Comparison of ENCODE assay signal across 8 cellular contexts in genomic region chr1:173255214-173255813, GRCh38. TPM values are rescaled to one million over a fixed set of nuclear protein-coding genes. Genes with fewer than 3 reads are reported as not detected.
A peak's percentile ranks its signal among the peaks of the same experiment; 100 is the strongest.
DNase-seq lines count a peak whose midpoint lies in the region; ATAC-seq and TF ChIP-seq lines count a peak whose summit lies in the region.

No MANE protein-coding gene starts in this region.

- H3K9me3 ChIP-seq in adrenal gland (replicated peaks in 1 of 3), result no peaks in the 10 kb centered on the region

- WGBS in adrenal gland, 4 donors, result 35 to 40% (median 37%) methylated on average over 3 of the region's 3 CpGs

- H3K27me3 ChIP-seq in adrenal gland, result no peaks in the 10 kb centered on the region

- no peaks in the 10 kb centered on the region for H3K4me1 ChIP-seq in adrenal gland (replicated peaks in 1 of 2)

- TF ChIP-seq POLR2A in adrenal gland (IDR thresholded peaks at IDR 0.05), result no peak

- ATAC-seq in HG03439 (IDR thresholded peaks at IDR 0.05; ENCODE audit: unreplicated experiment), result no peak

- DNase-seq in NCI-H345 treated with DMSO at 0.1 percent for 48 hours (lab: John Stamatoyannopoulos, UW; ENCODE audit: unreplicated experiment) (peak; percentile 1), NCI-H345 (lab: John Stamatoyannopoulos, UW) (no peak), adrenal gland (peak in 3 of 7 donors; percentile 15 to 48 (median 28)), kidney tubule cell (ENCODE audit: low spot score) (peak; percentile 44), NK-92 (lab: John Stamatoyannopoulos, UW; ENCODE audit: unreplicated experiment) (no peak), NCI-H1092 (lab: John Stamatoyannopoulos, UW) (no peak)

- TF ChIP-seq CTCF in LNCAP (IDR thresholded peaks at IDR 0.05), result peak; percentile 95
- TF ChIP-seq CTCF in adrenal gland (IDR thresholded peaks at IDR 0.05), result peak; percentile 56 to 83 (median 68)

- no peaks in the 10 kb centered on the region for H3K36me3 ChIP-seq in adrenal gland (replicated peaks in 1 of 2)

- H3K4me3 ChIP-seq in adrenal gland, result no peak overlapping the region

- intact Hi-C loops in adrenal gland (cut with DNase I), result loop anchor here in 1 of 2 donors (10.0 kb wide), 1 partner anchor 159 kb away; no protein-coding TSS in a partner anchor

- no peak overlapping the region for H3K27ac ChIP-seq in adrenal gland

RNA-seq across cellular contexts. Expression of gene TNFSF4, which starts 48.2 kb away (rescaled TPM):
- 1 to 10 TPM in 6 of 8 donors, under 1 TPM in 2; 0.79 to 2.3 (median 1.6) TPM for total RNA-seq in adrenal gland
- polyA plus RNA-seq in adrenal gland, result 1 to 10 TPM in 2 of 3 donors, under 1 TPM in 1; 0.99 to 2.4 (median 1.2) TPM

Comparison
In these comparisons a context has a peak if more than half of its experiments do, and no peak if none do; other contexts are left out.
1. DNase-seq: peak in NCI-H345 treated with DMSO at 0.1 percent for 48 hours (single experiment) and kidney tubule cell (single experiment); none in NCI-H345 (single experiment), NK-92 (single experiment) and NCI-H1092 (single experiment).